In genomic region chr19:43634877-43635560, GRCh38 we compare ENCODE assay signal across 1 cellular context.
TF ChIP-seq lines count a peak whose summit lies in the region.

No MANE protein-coding gene starts in this region.

TF ChIP-seq in HepG2, 621 proteins besides CTCF, POLR2A, EP300 and RAD21 (continued from another document and continues in another):
- TF ChIP-seq ZBTB37 (CRISPR knock-in tag; IDR thresholded peaks at IDR 0.05) = no peak
- TF ChIP-seq ZNF879 (CRISPR knock-in tag; IDR thresholded peaks at IDR 0.05) = no peak
- no peak for TF ChIP-seq ZNF660 (CRISPR knock-in tag; IDR thresholded peaks at IDR 0.05; ENCODE audit: borderline replicate concordance, low read depth)
- no peak; the same call in 1 of the 2 replicates for TF ChIP-seq SSRP1 (CRISPR knock-in tag; IDR thresholded peaks at IDR 0.05)
- TF ChIP-seq ZEB1 (IDR thresholded peaks at IDR 0.05; ENCODE audit: insufficient replicate concordance, low read depth) = peak; percentile 34
- TF ChIP-seq ZNF558 (CRISPR knock-in tag; IDR thresholded peaks at IDR 0.05; ENCODE audit: borderline replicate concordance) = no peak
- no peak for TF ChIP-seq ZNF883 (CRISPR knock-in tag; IDR thresholded peaks at IDR 0.05; ENCODE audit: not compliant biosample characterization)
- no peak for TF ChIP-seq ZNF598 (CRISPR knock-in tag; IDR thresholded peaks at IDR 0.05; ENCODE audit: borderline replicate concordance)
- no peak for TF ChIP-seq SRF (IDR thresholded peaks at IDR 0.05; ENCODE audit: low read depth, low read length)
- TF ChIP-seq HOXA5 (CRISPR knock-in tag; IDR thresholded peaks at IDR 0.05) = no peak
- TF ChIP-seq IRF9 (CRISPR knock-in tag; IDR thresholded peaks at IDR 0.05; ENCODE audit: borderline replicate concordance) = no peak
- peak; percentile 29; the same call in 1 of the 2 replicates for TF ChIP-seq ZNF331 (CRISPR knock-in tag; IDR thresholded peaks at IDR 0.05)
- no peak for TF ChIP-seq ZMYM3 (CRISPR knock-in tag; IDR thresholded peaks at IDR 0.05)
- no peak for TF ChIP-seq ZNF30 (CRISPR knock-in tag; IDR thresholded peaks at IDR 0.05)
- TF ChIP-seq ZBED4 (CRISPR knock-in tag; IDR thresholded peaks at IDR 0.05; ENCODE audit: borderline replicate concordance) = peak; percentile 56; the same call in 1 of the 2 replicates
- TF ChIP-seq CEBPZ (IDR thresholded peaks at IDR 0.05; ENCODE audit: low read length) = no peak
- TF ChIP-seq TP53 (CRISPR knock-in tag; conservative IDR thresholded peaks at IDR 0.05) = no peak
- TF ChIP-seq HMGXB4 (CRISPR knock-in tag; IDR thresholded peaks at IDR 0.05; ENCODE audit: borderline replicate concordance in 1 of 2, low read depth in 1 of 2) = peak in 1 of 2 experiments; percentile 73; a peak in 1 of 4 replicates
- peak; percentile 25; the same call in 1 of the 2 replicates for TF ChIP-seq TAF1 (CRISPR knock-in tag; IDR thresholded peaks at IDR 0.05)
- TF ChIP-seq HBP1 (CRISPR knock-in tag; IDR thresholded peaks at IDR 0.05; ENCODE audit: low read depth) = peak; percentile 35; the same call in 1 of the 2 replicates
- no peak for TF ChIP-seq CENPT (CRISPR knock-in tag; IDR thresholded peaks at IDR 0.05; ENCODE audit: low read depth)
- TF ChIP-seq ZNF343 (CRISPR knock-in tag; IDR thresholded peaks at IDR 0.05) = peak; percentile 67; the same call in 1 of the 2 replicates
- no peak for TF ChIP-seq ATRX (CRISPR knock-in tag; IDR thresholded peaks at IDR 0.05; ENCODE audit: borderline replicate concordance)
- no peak for TF ChIP-seq ZBTB20 (CRISPR knock-in tag; IDR thresholded peaks at IDR 0.05; ENCODE audit: borderline replicate concordance, low read depth)
- no peak for TF ChIP-seq ZNF292 (CRISPR knock-in tag; IDR thresholded peaks at IDR 0.05; ENCODE audit: borderline replicate concordance, low read depth)
- no peak for TF ChIP-seq BCL3 (CRISPR knock-in tag; IDR thresholded peaks at IDR 0.05)
- TF ChIP-seq GPN1 (CRISPR knock-in tag; IDR thresholded peaks at IDR 0.05; ENCODE audit: borderline replicate concordance) = no peak
- TF ChIP-seq GATAD2A (CRISPR knock-in tag; IDR thresholded peaks at IDR 0.05) = peak; percentile 76
- TF ChIP-seq CAMTA2 (CRISPR knock-in tag; IDR thresholded peaks at IDR 0.05; ENCODE audit: borderline replicate concordance) = no peak
- no peak for TF ChIP-seq LCORL (IDR thresholded peaks at IDR 0.05)
- no peak for TF ChIP-seq LCORL (CRISPR knock-in tag; IDR thresholded peaks at IDR 0.05)
- TF ChIP-seq ZNF569 (CRISPR knock-in tag; IDR thresholded peaks at IDR 0.05; ENCODE audit: borderline replicate concordance) = no peak
- no peak; the same call in 1 of the 2 replicates for TF ChIP-seq FOXC1 (CRISPR knock-in tag; IDR thresholded peaks at IDR 0.05; ENCODE audit: borderline replicate concordance)
- TF ChIP-seq ZNF691 (CRISPR knock-in tag; IDR thresholded peaks at IDR 0.05; ENCODE audit: borderline replicate concordance, low read depth) = no peak
- no peak for TF ChIP-seq TOE1 (CRISPR knock-in tag; IDR thresholded peaks at IDR 0.05)
- no peak for TF ChIP-seq CHCHD3 (CRISPR knock-in tag; IDR thresholded peaks at IDR 0.05)
- TF ChIP-seq MAFF (IDR thresholded peaks at IDR 0.05; ENCODE audit: low read depth, low read length) = peak; percentile 94
- TF ChIP-seq HNF1B (CRISPR knock-in tag; IDR thresholded peaks at IDR 0.05) = peak; percentile 61; the same call in 1 of the 2 replicates
- no peak for TF ChIP-seq CCAR2 (optimal IDR thresholded peaks at IDR 0.05; ENCODE audit: low read depth, low read length)
- no peak for TF ChIP-seq TIGD3 (CRISPR knock-in tag; IDR thresholded peaks at IDR 0.05; ENCODE audit: borderline replicate concordance)
- TF ChIP-seq NFE2L2 (IDR thresholded peaks at IDR 0.05; ENCODE audit: low read length) = no peak
